9 cellular contexts compared by ENCODE assay signal in the genomic region with DNA sequence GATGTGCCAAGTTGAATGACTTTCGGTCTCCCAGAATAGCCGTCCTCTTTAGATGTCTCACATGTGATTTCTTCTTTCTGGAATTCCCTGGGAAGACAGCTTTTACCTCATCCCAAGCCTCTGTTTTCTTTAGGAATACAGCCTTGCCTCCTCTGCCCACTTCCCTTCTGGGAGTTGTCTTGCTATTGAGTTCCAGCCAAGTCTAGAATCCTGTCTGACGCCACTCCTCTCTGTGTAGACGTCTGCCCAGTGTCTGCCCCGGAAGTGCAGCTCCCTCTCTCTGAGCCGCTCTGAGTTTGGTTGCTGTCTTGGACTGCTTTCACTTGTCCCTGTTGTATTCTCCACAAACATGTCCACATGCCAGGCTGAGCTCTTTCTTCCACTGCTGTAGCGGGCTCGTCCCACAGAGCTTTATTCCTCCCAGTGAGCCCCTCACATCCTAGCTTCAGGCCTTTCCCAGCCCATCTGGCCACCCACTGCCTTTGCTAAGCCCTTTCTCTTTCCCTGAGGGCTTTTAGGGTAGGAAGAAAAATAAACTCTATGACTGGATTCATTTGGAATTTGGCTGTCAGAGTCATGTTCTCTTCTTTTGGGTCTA. TPM values are rescaled to one million over a fixed set of nuclear protein-coding genes. Genes with fewer than 3 reads are reported as not detected.
A peak's percentile ranks its signal among the peaks of the same experiment; 100 is the strongest.
DNase-seq lines count a peak whose midpoint lies in the region; ATAC-seq and TF ChIP-seq lines count a peak whose summit lies in the region.
"Had no signal": no experiment of that assay in that cellular context is flagged by ENCODE, and none has a peak within 500 bp of the region (broad histone marks: within the 10 kb centered on the region; RNA-seq: fewer than 3 reads in every experiment).

No MANE protein-coding gene starts in this region.

- H3K36me3 Mint-ChIP-seq in activated CD4-positive, alpha-beta T cell treated with anti-CD3 and anti-CD28 coated beads for 36 hours (ENCODE audit: low read depth): no peaks in the 10 kb centered on the region

- H3K27me3 ChIP-seq in muscle layer of colon (ENCODE audit: control insufficient read depth in 1 of 2, insufficient read depth in 2 of 2, low read length in 2 of 2): no peaks in the 10 kb centered on the region
- H3K27me3 ChIP-seq: BLaER1 had no signal

- DNase-seq in Right ventricle myocardium inferior (ENCODE audit: missing footprints) (no peak), cardiac septum (ENCODE audit: low spot score) (no peak), epithelial cell of esophagus (ENCODE audit: low read depth) (peak; percentile 89), NCI-H1694 treated with DMSO at 0.1 percent for 48 hours (lab: John Stamatoyannopoulos, UW) (no peak), GDM1 (lab: John Stamatoyannopoulos, UW) (no peak), NCI-H2227 (lab: John Stamatoyannopoulos, UW; ENCODE audit: unreplicated experiment) (no peak)
- DNase-seq in activated CD4-positive, alpha-beta T cell treated with anti-CD3 and anti-CD28 coated beads for 36 hours: no peak

- H3K9ac ChIP-seq in muscle layer of colon (ENCODE audit: low read length): peak overlapping the region; percentile 16
- H3K9ac ChIP-seq: BLaER1 had no signal

- CTCF ChIA-PET in activated CD4-positive, alpha-beta T cell treated with anti-CD3 and anti-CD28 coated beads for 36 hours (lab: Charles Lee): no interaction called here

- no peaks in the 10 kb centered on the region for H3K9me3 ChIP-seq in muscle layer of colon (ENCODE audit: low read length)

- peak; percentile 96 for ATAC-seq in Right ventricle myocardium inferior
- ATAC-seq in activated CD4-positive, alpha-beta T cell treated with anti-CD3 and anti-CD28 coated beads for 36 hours: no peak

- no peak for TF ChIP-seq CTCF in epithelial cell of esophagus (IDR thresholded peaks at IDR 0.05; ENCODE audit: insufficient read depth, low read depth, low read length, missing control alignments)

- no peaks in the 10 kb centered on the region for H3K4me1 Mint-ChIP-seq in activated CD4-positive, alpha-beta T cell treated with anti-CD3 and anti-CD28 coated beads for 36 hours

- H3K4me1 ChIP-seq in muscle layer of colon (ENCODE audit: insufficient read depth, low read length): peaks cover 18% of the 10 kb centered on the region

- no peak overlapping the region for H3K27ac Mint-ChIP-seq in activated CD4-positive, alpha-beta T cell treated with anti-CD3 and anti-CD28 coated beads for 36 hours

- no peak overlapping the region for H3K4me3 Mint-ChIP-seq in activated CD4-positive, alpha-beta T cell treated with anti-CD3 and anti-CD28 coated beads for 36 hours

- H3K27me3 Mint-ChIP-seq in activated CD4-positive, alpha-beta T cell treated with anti-CD3 and anti-CD28 coated beads for 36 hours: peaks cover 16% of the 10 kb centered on the region

- H3K27ac ChIP-seq in muscle layer of colon (ENCODE audit: low read depth, low read length): peak overlapping the region; percentile 69
- H3K27ac ChIP-seq: BLaER1 had no signal

- intact Hi-C loops in Right ventricle myocardium inferior (cut with DNase I) (no loop called here), cardiac septum (cut with DNase I) (no loop called here)
- intact Hi-C loops in activated CD4-positive, alpha-beta T cell treated with anti-CD3 and anti-CD28 coated beads for 36 hours (cut with DNase I, micrococcal nuclease): no loop called here

- POLR2A ChIA-PET in activated CD4-positive, alpha-beta T cell treated with anti-CD3 and anti-CD28 coated beads for 36 hours (lab: Charles Lee): no interaction called here

- no peaks in the 10 kb centered on the region for H3K9me3 Mint-ChIP-seq in activated CD4-positive, alpha-beta T cell treated with anti-CD3 and anti-CD28 coated beads for 36 hours (ENCODE audit: low read depth)

- no peaks in the 10 kb centered on the region for H3K36me3 ChIP-seq in muscle layer of colon (ENCODE audit: insufficient read depth, low read length)
- H3K36me3 ChIP-seq: BLaER1 had no signal

- H3K4me3 ChIP-seq in epithelial cell of esophagus (ENCODE audit: low read length) (no peak overlapping the region), muscle layer of colon (ENCODE audit: low read depth in 1 of 2, low read length in 2 of 2) (peak overlapping the region in 1 of 2 donors; percentile 6)
- H3K4me3 ChIP-seq: BLaER1 had no signal

RNA-seq across cellular contexts. Expression of a gene that starts 9.0 kb away (rescaled TPM):
- total RNA-seq in Right ventricle myocardium inferior (862 TPM), cardiac septum (739 TPM)
- total RNA-seq in activated CD4-positive, alpha-beta T cell treated with anti-CD3 and anti-CD28 coated beads for 36 hours: not detected

Comparison
In these comparisons a context has a peak if more than half of its experiments do, and no peak if none do; other contexts are left out.
1. RNA of a gene that starts 9.0 kb away (total RNA-seq): 862 TPM in Right ventricle myocardium inferior (single experiment) and 739 TPM in cardiac septum (single experiment); not detected in activated CD4-positive, alpha-beta T cell treated with anti-CD3 and anti-CD28 coated beads for 36 hours; every median in the first group is over 100 times any median in the second.